In the genomic region with DNA sequence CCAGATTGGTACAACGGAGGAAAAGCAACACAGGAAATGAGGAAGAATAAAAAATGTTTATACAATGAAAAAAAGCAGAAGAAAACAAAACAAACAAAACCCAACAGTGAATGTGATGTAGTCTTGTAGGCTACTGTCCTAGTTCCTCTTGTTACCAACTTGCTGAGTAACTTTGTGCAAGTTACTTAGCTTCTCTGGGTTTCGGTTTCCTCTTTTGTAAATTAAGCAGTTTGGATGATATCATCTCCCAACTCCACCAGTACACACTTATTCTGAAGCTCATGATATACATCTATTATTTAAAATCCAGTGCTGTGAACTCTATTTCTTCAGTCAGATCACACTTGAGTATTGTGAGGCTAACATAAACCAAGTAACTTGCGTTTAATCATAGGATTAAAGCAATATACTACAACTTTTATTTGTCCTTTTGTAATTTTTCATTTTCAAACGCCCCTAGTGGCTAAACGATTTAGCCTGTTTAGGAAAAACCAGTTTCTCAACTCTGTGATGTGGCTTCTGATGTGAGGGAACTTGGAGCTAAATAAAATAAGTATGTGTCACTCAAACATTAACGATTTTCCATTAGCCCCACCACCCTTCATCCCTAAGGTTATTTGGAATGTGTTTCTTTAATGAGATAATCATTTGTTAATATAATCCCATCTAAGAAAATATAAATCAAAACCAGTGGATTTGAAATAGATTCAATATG, we compare ENCODE assay signal across 8 cellular contexts. TPM values are rescaled to one million over a fixed set of nuclear protein-coding genes. Genes with fewer than 3 reads are reported as not detected.
DNase-seq lines count a peak whose midpoint lies in the region; ATAC-seq, FAIRE-seq and TF ChIP-seq lines count a peak whose summit lies in the region.

No MANE protein-coding gene starts in this region.

- peak; percentile 52 for TF ChIP-seq CTCF in D721Med (IDR thresholded peaks at IDR 0.05; ENCODE audit: insufficient read depth, missing control alignments)

- peak; percentile 26 for ATAC-seq in HG02610 (IDR thresholded peaks at IDR 0.05; ENCODE audit: unreplicated experiment)
- peak in 1 of 2 donors; percentile 34 for ATAC-seq in natural killer cell treated with Interleukin-12 subunit alpha and Interleukin-12 subunit beta and Interleukin-15 and Interleukin-18, amount 100 ng/mL, for 72 hours
- no peak for ATAC-seq in HG03442 (IDR thresholded peaks at IDR 0.05; ENCODE audit: unreplicated experiment)
- no peak for ATAC-seq in GM19023 (IDR thresholded peaks at IDR 0.05; ENCODE audit: unreplicated experiment)
- ATAC-seq in GM21528 (IDR thresholded peaks at IDR 0.05; ENCODE audit: low FRiP score, unreplicated experiment) = no peak

- H3K27ac Mint-ChIP-seq in natural killer cell treated with Interleukin-12 subunit alpha and Interleukin-12 subunit beta and Interleukin-15 and Interleukin-18, amount 100 ng/mL, for 72 hours = peak overlapping the region; percentile 94 to 98

- H3K9me3 Mint-ChIP-seq in natural killer cell treated with Interleukin-12 subunit alpha and Interleukin-12 subunit beta and Interleukin-15 and Interleukin-18, amount 100 ng/mL, for 72 hours = no peaks in the 10 kb centered on the region

- H3K4me1 Mint-ChIP-seq in natural killer cell treated with Interleukin-12 subunit alpha and Interleukin-12 subunit beta and Interleukin-15 and Interleukin-18, amount 100 ng/mL, for 72 hours (ENCODE audit: low read depth in 2 of 2) = peaks cover 41 to 47% of the 10 kb centered on the region in 2 donors

- no peak for FAIRE-seq in D721Med (lab: Jason Lieb, UNC)

- H3K27me3 Mint-ChIP-seq in natural killer cell treated with Interleukin-12 subunit alpha and Interleukin-12 subunit beta and Interleukin-15 and Interleukin-18, amount 100 ng/mL, for 72 hours = no peaks in the 10 kb centered on the region

- peaks cover 12% of the 10 kb centered on the region for H3K36me3 Mint-ChIP-seq in natural killer cell treated with Interleukin-12 subunit alpha and Interleukin-12 subunit beta and Interleukin-15 and Interleukin-18, amount 100 ng/mL, for 72 hours

- peak overlapping the region; percentile 88 for H3K4me3 Mint-ChIP-seq in natural killer cell treated with Interleukin-12 subunit alpha and Interleukin-12 subunit beta and Interleukin-15 and Interleukin-18, amount 100 ng/mL, for 72 hours

- DNase-seq in D721Med (ENCODE audit: insufficient read length, low spot score) (no peak), RPMI7951 (ENCODE audit: low read depth) (peak; percentile 55), dermis microvascular lymphatic vessel endothelial cell (ENCODE audit: low read depth in 2 of 2) (peak; percentile 68 to 83)
- DNase-seq in natural killer cell treated with Interleukin-12 subunit alpha and Interleukin-12 subunit beta and Interleukin-15 and Interleukin-18, amount 100 ng/mL, for 72 hours (ENCODE audit: low spot score) = no peak

RNA-seq across cellular contexts. Expression of a gene that starts 1.4 kb away (rescaled TPM):
- total RNA-seq in RPMI7951 (2014; rRNA removed; shearing (Covaris generic)) = 15.6 and 16.0 TPM in 2 replicates
- 6.3 and 13.1 TPM in 2 replicates for total RNA-seq in dermis microvascular lymphatic vessel endothelial cell
- 10 to 100 TPM; 30.6 to 39.8 TPM for total RNA-seq in natural killer cell treated with Interleukin-12 subunit alpha and Interleukin-12 subunit beta and Interleukin-15 and Interleukin-18, amount 100 ng/mL, for 72 hours

RNA-seq across cellular contexts. Expression of a gene that starts 18.2 kb away (rescaled TPM):
- total RNA-seq in RPMI7951 (2014; rRNA removed; shearing (Covaris generic)) = 37.0 and 44.2 TPM in 2 replicates
- 85.7 and 96.2 TPM in 2 replicates for total RNA-seq in dermis microvascular lymphatic vessel endothelial cell
- 10 to 100 TPM; 13.7 to 31.1 TPM for total RNA-seq in natural killer cell treated with Interleukin-12 subunit alpha and Interleukin-12 subunit beta and Interleukin-15 and Interleukin-18, amount 100 ng/mL, for 72 hours

Comparison
In these comparisons a context has a peak if more than half of its experiments do, and no peak if none do; other contexts are left out.
1. DNase-seq: peak in RPMI7951 (single experiment) and dermis microvascular lymphatic vessel endothelial cell (2 of 2); none in D721Med (single experiment) and natural killer cell treated with Interleukin-12 subunit alpha and Interleukin-12 subunit beta and Interleukin-15 and Interleukin-18, amount 100 ng/mL, for 72 hours (single experiment).